33 cellular contexts compared by ENCODE assay signal in the genomic region with DNA sequence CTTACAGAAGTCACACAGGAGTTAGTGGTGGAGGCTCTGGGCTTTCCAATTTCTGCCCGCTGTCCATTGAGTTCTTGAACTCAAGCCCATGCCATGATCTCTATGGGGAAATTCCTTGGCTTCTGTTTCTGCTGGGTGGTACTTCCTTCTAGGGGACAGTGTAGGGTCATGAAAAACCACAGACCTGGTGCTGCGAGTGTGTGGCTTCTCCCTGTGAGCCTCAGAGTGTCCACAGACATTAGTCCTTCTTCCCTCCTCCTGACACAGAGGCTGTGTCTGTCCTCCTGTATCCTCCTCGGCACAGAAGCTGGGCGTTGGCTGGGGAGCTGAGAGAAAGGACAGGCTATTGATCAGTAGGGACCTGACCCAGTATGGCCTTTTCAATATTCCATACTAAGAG. TPM values are rescaled to one million over a fixed set of nuclear protein-coding genes. Genes with fewer than 3 reads are reported as not detected.
"Had no signal": no experiment of that assay in that cellular context is flagged by ENCODE, and none has a peak within 500 bp of the region (broad histone marks: within the 10 kb centered on the region; RNA-seq: fewer than 3 reads in every experiment).

No MANE protein-coding gene starts in this region.

- H3K4me3 ChIP-seq: adrenal gland, body of pancreas, breast epithelium had no signal

- H3K36me3 ChIP-seq: adrenal gland, brain microvascular endothelial cell, breast epithelium had no signal

- H3K27ac ChIP-seq: adrenal gland, body of pancreas, brain microvascular endothelial cell, breast epithelium, VCaP had no signal

- H3K4me1 ChIP-seq: adrenal gland, body of pancreas, breast epithelium had no signal

- ATAC-seq: activated CD8-positive, alpha-beta T cell treated with anti-CD3 and anti-CD28 coated beads for 36 hours; activated naive CD4-positive, alpha-beta T cell treated with anti-CD3 and anti-CD28 coated beads, Interleukin-2, amount 50 U/mL, for 72 hours; activated T-cell treated with anti-CD3 and anti-CD28 coated beads, Interleukin-2, amount 50 U/mL, for 4 hours; activated T-cell treated with anti-CD3 and anti-CD28 coated beads, Interleukin-2, amount 50 U/mL, for 72 hours; activated T-helper 17 cell treated with anti-CD3 and anti-CD28 coated beads, Interleukin-2, amount 50 U/mL, for 72 hours; body of pancreas had no signal

- DNase-seq: activated B cell treated with CpG ODN at 0.5 μM for 24 hours; activated CD4-positive, alpha-beta memory T cell treated with anti-CD3 and anti-CD28 coated beads for 36 hours; activated CD4-positive, alpha-beta T cell treated with anti-CD3 and anti-CD28 coated beads for 4 hours; activated CD4-positive, alpha-beta T cell treated with anti-CD3 and anti-CD28 coated beads, Interleukin-2, amount 10 ng/mL, durations not matched to agents 24 days and 14 days; activated CD4-positive, alpha-beta T cell treated with anti-CD3 and anti-CD28 coated beads, Interleukin-2, amount 50 U/mL, for 1 hour; activated CD4-positive, alpha-beta T cell treated with anti-CD3 and anti-CD28 coated beads, Interleukin-2, amount 50 U/mL, for 4 hours; activated CD4-positive, CD25-positive, alpha-beta regulatory T cell treated with anti-CD3 and anti-CD28 coated beads, Interleukin-2, amount 50 U/mL, for 72 hours; activated CD8-positive, alpha-beta memory T cell treated with anti-CD3 and anti-CD28 coated beads, Interleukin-2, amount 50 U/mL, for 4 hours; activated CD8-positive, alpha-beta T cell treated with anti-CD3 and anti-CD28 coated beads for 36 hours; activated effector memory CD4-positive, alpha-beta T cell treated with anti-CD3 and anti-CD28 coated beads, Interleukin-2, amount 50 U/mL, for 16 hours; activated gamma-delta T cell treated with Interleukin-2 at 50 U/mL for 16 hours; activated naive CD4-positive, alpha-beta T cell; activated naive CD4-positive, alpha-beta T cell treated with anti-CD3 and anti-CD28 coated beads for 36 hours; activated naive CD4-positive, alpha-beta T cell treated with anti-CD3 and anti-CD28 coated beads, Interleukin-2, amount 50 U/mL, for 16 hours; activated naive CD8-positive, alpha-beta T cell treated with anti-CD3 and anti-CD28 coated beads for 36 hours; activated T-cell treated with anti-CD3 and anti-CD28 coated beads for 4 hours; activated T-cell treated with anti-CD3 and anti-CD28 coated beads, Interleukin-2, amount 50 U/mL, for 1 hour; activated T-cell treated with anti-CD3 and anti-CD28 coated beads, Interleukin-2, amount 50 U/mL, for 4 hours; activated T-cell treated with anti-CD3 and anti-CD28 coated beads, Interleukin-2, amount 50 U/mL, for 72 hours; adrenal gland; amygdala; anterior cingulate cortex; body of pancreas; brain microvascular endothelial cell; central memory CD4-positive, alpha-beta T cell; T-helper 2 cell; T-helper 9 cell had no signal

- H3K27me3 ChIP-seq: body of pancreas, brain microvascular endothelial cell had no signal

- H3K9me3 ChIP-seq: adrenal gland, body of pancreas, breast epithelium had no signal

RNA-seq across cellular contexts. Expression of a gene that starts 6.3 kb away (rescaled TPM):
- total RNA-seq: activated B cell treated with CpG ODN at 0.5 μM for 24 hours; activated CD4-positive, alpha-beta memory T cell treated with anti-CD3 and anti-CD28 coated beads for 36 hours; activated CD4-positive, alpha-beta T cell treated with anti-CD3 and anti-CD28 coated beads, Interleukin-2, amount 10 ng/mL, durations not matched to agents 24 days and 14 days; activated CD8-positive, alpha-beta memory T cell treated with anti-CD3 and anti-CD28 coated beads for 36 hours; activated CD8-positive, alpha-beta T cell treated with anti-CD3 and anti-CD28 coated beads for 36 hours; activated naive CD4-positive, alpha-beta T cell treated with anti-CD3 and anti-CD28 coated beads for 36 hours; activated naive CD8-positive, alpha-beta T cell treated with anti-CD3 and anti-CD28 coated beads for 36 hours; activated T-cell treated with anti-CD3 and anti-CD28 coated beads, Interleukin-2, amount 50 U/mL, for 4 hours; activated T-helper 1 cell treated with anti-CD3 and anti-CD28 coated beads, Interleukin-12 subunit alpha, Interleukin-12 subunit beta, Interleukin-2, Interleukin-4 antibody, amounts not matched to agents 30 ng/mL and 10 ng/mL and 1 ng/mL, durations not matched to agents 14 hours and 24 hours and 36 hours had no signal
